1 cellular context compared by ENCODE assay signal in the genomic region with DNA sequence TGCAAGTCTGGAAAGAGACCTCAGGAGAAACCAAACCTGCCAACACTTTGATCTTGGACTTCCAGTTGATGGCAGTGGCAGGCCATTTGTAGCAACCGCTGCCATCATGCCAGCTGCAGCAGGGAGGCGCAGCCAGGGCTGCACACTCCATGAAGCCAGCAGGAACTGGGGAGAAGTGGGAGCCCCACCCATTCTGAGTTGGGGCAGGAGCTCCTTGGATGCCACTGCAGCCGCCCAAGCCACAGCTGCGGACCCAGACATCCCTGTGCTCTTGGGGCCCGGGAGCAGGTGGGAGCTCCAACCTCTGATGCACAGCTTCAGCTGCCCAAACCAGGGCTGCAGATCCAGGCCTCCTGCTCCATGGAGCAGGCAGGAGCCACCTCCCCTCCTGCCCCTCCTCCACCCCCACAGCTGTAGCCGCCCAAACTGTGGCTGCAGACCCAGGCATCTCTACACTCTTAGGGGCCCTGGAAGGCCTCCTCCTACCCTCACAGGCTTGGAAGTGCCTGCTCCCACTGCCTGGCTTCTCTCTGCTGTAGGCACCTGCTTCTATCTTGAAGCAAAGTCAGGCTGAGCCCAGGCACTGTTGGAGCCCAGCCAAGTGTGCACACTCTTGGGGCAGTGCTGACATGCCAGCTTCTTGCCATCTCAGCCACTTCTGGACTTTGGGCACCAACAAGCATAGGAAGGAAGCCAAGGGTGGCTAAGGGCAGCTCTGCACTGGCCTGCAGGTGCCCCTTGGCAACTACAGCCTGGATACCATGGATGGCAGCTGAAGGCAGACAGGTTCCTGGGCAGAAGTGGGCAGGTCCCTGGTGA.
TF ChIP-seq lines count a peak whose summit lies in the region.

No MANE protein-coding gene starts in this region.

TF ChIP-seq in H1, 55 proteins besides CTCF, POLR2A, EP300 and RAD21 (continued from another document):
- TF ChIP-seq POLR2AphosphoS5 (IDR thresholded peaks at IDR 0.05; ENCODE audit: low read depth, low read length), result no peak
- no peak for TF ChIP-seq GABPA (IDR thresholded peaks at IDR 0.05; ENCODE audit: borderline replicate concordance, insufficient read depth, low read length)
- no peak for TF ChIP-seq NANOG (IDR thresholded peaks at IDR 0.05; ENCODE audit: insufficient read depth, low read depth, low read length, poor library complexity, severe bottlenecking)
- no peak for TF ChIP-seq POU5F1 (IDR thresholded peaks at IDR 0.05; ENCODE audit: low read depth, low read length)
- TF ChIP-seq GTF2F1 (IDR thresholded peaks at IDR 0.05; ENCODE audit: borderline replicate concordance, low read depth, low read length), result no peak
- TF ChIP-seq FOSL1 (IDR thresholded peaks at IDR 0.05; ENCODE audit: insufficient read depth, low read depth, low read length), result no peak
- no peak for TF ChIP-seq SRF (IDR thresholded peaks at IDR 0.05; ENCODE audit: low read depth, low read length)
- TF ChIP-seq, protein P1, sequence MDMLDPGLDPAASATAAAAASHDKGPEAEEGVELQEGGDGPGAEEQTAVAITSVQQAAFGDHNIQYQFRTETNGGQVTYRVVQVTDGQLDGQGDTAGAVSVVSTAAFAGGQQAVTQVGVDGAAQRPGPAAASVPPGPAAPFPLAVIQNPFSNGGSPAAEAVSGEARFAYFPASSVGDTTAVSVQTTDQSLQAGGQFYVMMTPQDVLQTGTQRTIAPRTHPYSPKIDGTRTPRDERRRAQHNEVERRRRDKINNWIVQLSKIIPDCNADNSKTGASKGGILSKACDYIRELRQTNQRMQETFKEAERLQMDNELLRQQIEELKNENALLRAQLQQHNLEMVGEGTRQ (IDR thresholded peaks at IDR 0.05; ENCODE audit: low read length), result no peak
- TF ChIP-seq SIN3A (conservative IDR thresholded peaks at IDR 0.05 in 1 of 2, IDR thresholded peaks at IDR 0.05 in 1 of 2; ENCODE audit: low read depth in 1 of 2, low read length in 2 of 2), result no peak
- TF ChIP-seq EZH2 (IDR thresholded peaks at IDR 0.05; ENCODE audit: low read depth, low read length, severe bottlenecking), result no peak
